ENCODE assay signal across 10 cellular contexts in genomic region chr12:10220398-10221077, GRCh38. TPM values are rescaled to one million over a fixed set of nuclear protein-coding genes. Genes with fewer than 3 reads are reported as not detected.
DNase-seq lines count a peak whose midpoint lies in the region; ATAC-seq, FAIRE-seq and TF ChIP-seq lines count a peak whose summit lies in the region.
"Had no signal": no experiment of that assay in that cellular context is flagged by ENCODE, and none has a peak within 500 bp of the region (broad histone marks: within the 10 kb centered on the region; RNA-seq: fewer than 3 reads in every experiment).

No MANE protein-coding gene starts in this region.

- peak; percentile 95 for ATAC-seq in left ventricle myocardium superior
- peak; percentile 94 for ATAC-seq in sciatic nerve
- no peak for ATAC-seq in activated CD8-positive, alpha-beta T cell treated with anti-CD3 and anti-CD28 coated beads for 36 hours
- no peak for ATAC-seq in HG03571 (IDR thresholded peaks at IDR 0.05; ENCODE audit: unreplicated experiment)
- no peak for ATAC-seq in GM21447 (IDR thresholded peaks at IDR 0.05; ENCODE audit: unreplicated experiment)

- TF ChIP-seq CTCF in D721Med (IDR thresholded peaks at IDR 0.05; ENCODE audit: insufficient read depth, missing control alignments): no peak
- no peak for TF ChIP-seq CTCF in mammary epithelial cell (conservative IDR thresholded peaks at IDR 0.05 in 1 of 2, IDR thresholded peaks at IDR 0.05 in 1 of 2; ENCODE audit: extremely low read depth in 1 of 2, insufficient read depth in 1 of 2, low read depth in 1 of 2, low read length in 2 of 2)
- TF ChIP-seq CTCF in activated CD8-positive, alpha-beta T cell treated with anti-CD3 and anti-CD28 coated beads for 36 hours (IDR thresholded peaks at IDR 0.05): no peak

- H3K36me3 ChIP-seq in mammary epithelial cell (ENCODE audit: insufficient read depth, low read length): no peaks in the 10 kb centered on the region

- H4K20me1 ChIP-seq in mammary epithelial cell (ENCODE audit: insufficient read depth, low read length): no peaks in the 10 kb centered on the region

- no peaks in the 10 kb centered on the region for H3K9me3 ChIP-seq in mammary epithelial cell (replicated peaks; ENCODE audit: insufficient read depth, low read length)

- BruUV-seq in mammary epithelial cell (replicated peaks; lab: Mats Ljungman, UMichigan): no TSS peak

- POLR2A ChIA-PET in activated CD8-positive, alpha-beta T cell treated with anti-CD3 and anti-CD28 coated beads for 36 hours (lab: Charles Lee): no interaction called here

- in situ Hi-C loops in mammary epithelial cell (cut with MboI; ENCODE audit: low sequenced_read_pairs in 2 of 2): no loop called here

- H2AFZ ChIP-seq in mammary epithelial cell (ENCODE audit: low read depth, low read length): no peak overlapping the region

- H3K36me3 Mint-ChIP-seq in activated CD8-positive, alpha-beta T cell treated with anti-CD3 and anti-CD28 coated beads for 36 hours (ENCODE audit: low read depth): peaks cover 24% of the 10 kb centered on the region
- H3K36me3 Mint-ChIP-seq: memory B cell had no signal

- H3K4me1 Mint-ChIP-seq in activated CD8-positive, alpha-beta T cell treated with anti-CD3 and anti-CD28 coated beads for 36 hours (ENCODE audit: low read depth): peaks cover 5% of the 10 kb centered on the region
- H3K4me1 Mint-ChIP-seq: memory B cell had no signal

- H3K9me3 Mint-ChIP-seq in activated CD8-positive, alpha-beta T cell treated with anti-CD3 and anti-CD28 coated beads for 36 hours: peaks cover 1% of the 10 kb centered on the region
- H3K9me3 Mint-ChIP-seq: memory B cell had no signal

- H3K4me1 ChIP-seq in mammary epithelial cell (ENCODE audit: insufficient read depth, low read length): peaks cover 18% of the 10 kb centered on the region

- no peak overlapping the region for H3K4me3 Mint-ChIP-seq in activated CD8-positive, alpha-beta T cell treated with anti-CD3 and anti-CD28 coated beads for 36 hours
- H3K4me3 Mint-ChIP-seq: memory B cell had no signal

- H3K4me3 ChIP-seq in mammary epithelial cell (replicated peaks in 1 of 3; ENCODE audit: insufficient read depth in 1 of 3, low read depth in 2 of 3, low read length in 3 of 3): no peak overlapping the region

- CTCF ChIA-PET in mammary epithelial cell (lab: Charles Lee; ENCODE audit: low non-redundant PET): no interaction called here
- CTCF ChIA-PET in activated CD8-positive, alpha-beta T cell treated with anti-CD3 and anti-CD28 coated beads for 36 hours (lab: Charles Lee): interaction anchor here (1.5 kb wide), 1 partner anchor 16 kb away, joined by 5 read pairs; no protein-coding TSS in a partner anchor

- peak overlapping the region; percentile 24 for H3K27ac ChIP-seq in mammary epithelial cell (ENCODE audit: insufficient read depth, low read depth, low read length)

- H3K27me3 ChIP-seq in mammary epithelial cell (ENCODE audit: insufficient read depth, low read length): no peaks in the 10 kb centered on the region

- no peak overlapping the region for H3K4me2 ChIP-seq in mammary epithelial cell (ENCODE audit: insufficient read depth, low read depth, low read length)

- H3K9ac ChIP-seq in mammary epithelial cell (ENCODE audit: insufficient read depth, low read length): no peak overlapping the region

- no peak overlapping the region for H3K27ac Mint-ChIP-seq in activated CD8-positive, alpha-beta T cell treated with anti-CD3 and anti-CD28 coated beads for 36 hours
- H3K27ac Mint-ChIP-seq: memory B cell had no signal

- WGBS in mammary epithelial cell (ENCODE audit: low coverage, missing lambda C conversion rate): 26% methylated on average over 8 of the region's 8 CpGs

- no peaks in the 10 kb centered on the region for H3K27me3 Mint-ChIP-seq in activated CD8-positive, alpha-beta T cell treated with anti-CD3 and anti-CD28 coated beads for 36 hours

- no peaks in the 10 kb centered on the region for H3K79me2 ChIP-seq in mammary epithelial cell (ENCODE audit: insufficient read depth, low read length)

- FAIRE-seq in D721Med (lab: Jason Lieb, UNC): peak; percentile 96

- DNase-seq in D721Med (ENCODE audit: insufficient read length, low spot score) (peak; percentile 48), mammary epithelial cell (peak; percentile 55), left ventricle myocardium superior (peak; percentile 75), sciatic nerve (ENCODE audit: low spot score) (peak; percentile 76)
- no peak for DNase-seq in activated CD8-positive, alpha-beta T cell treated with anti-CD3 and anti-CD28 coated beads for 36 hours
- DNase-seq in activated CD4-positive, alpha-beta T cell treated with anti-CD3 and anti-CD28 coated beads, Interleukin-2, amount 50 U/mL, for 48 hours: no peak
- DNase-seq: amniotic stem cell had no signal

- dilution Hi-C loops in mammary epithelial cell (cut with HindIII; ENCODE audit: low sequenced_read_pairs): no loop called here

- intact Hi-C loops in mammary epithelial cell (cut with micrococcal nuclease) (no loop called here), left ventricle myocardium superior (cut with micrococcal nuclease) (no loop called here), sciatic nerve (cut with DNase I) (no loop called here)
- intact Hi-C loops in activated CD8-positive, alpha-beta T cell treated with anti-CD3 and anti-CD28 coated beads for 36 hours (cut with micrococcal nuclease): no loop called here

RNA-seq across cellular contexts. Expression of gene GABARAPL1, which starts 7.9 kb away (rescaled TPM):
- 10 to 100 TPM; 18.6 to 55.0 TPM for total RNA-seq in mammary epithelial cell
- 10.1 TPM for polyA plus RNA-seq in mammary epithelial cell
- 0.88 TPM for polyA minus RNA-seq in mammary epithelial cell
- 217 TPM for total RNA-seq in left ventricle myocardium superior
- 167 TPM for total RNA-seq in sciatic nerve
- 1 to 10 TPM; 6.9 to 7.5 TPM for total RNA-seq in activated CD8-positive, alpha-beta T cell treated with anti-CD3 and anti-CD28 coated beads for 36 hours

RNA-seq across cellular contexts. Expression of gene TMEM52B, which starts 41.7 kb away (rescaled TPM):
- total RNA-seq in mammary epithelial cell (not detected), left ventricle myocardium superior (not detected), sciatic nerve (0.45 TPM)
- polyA plus RNA-seq in mammary epithelial cell: not detected
- polyA minus RNA-seq in mammary epithelial cell: not detected
- total RNA-seq in activated CD8-positive, alpha-beta T cell treated with anti-CD3 and anti-CD28 coated beads for 36 hours: not detected

RNA-seq across cellular contexts. Expression of gene OLR1, which starts 48.6 kb away (rescaled TPM):
- total RNA-seq in mammary epithelial cell: under 1 TPM in 1 of 2 donors, not detected in 1; 0.17 TPM
- polyA plus RNA-seq in mammary epithelial cell: 0.10 TPM
- polyA minus RNA-seq in mammary epithelial cell: not detected
- total RNA-seq in left ventricle myocardium superior: 0.64 TPM
- total RNA-seq in sciatic nerve: 33.1 TPM
- total RNA-seq in activated CD8-positive, alpha-beta T cell treated with anti-CD3 and anti-CD28 coated beads for 36 hours: not detected

Comparison
In these comparisons a context has a peak if more than half of its experiments do, and no peak if none do; other contexts are left out.
1. DNase-seq: peak in D721Med (single experiment), mammary epithelial cell (single experiment), left ventricle myocardium superior (single experiment) and sciatic nerve (single experiment); none in activated CD8-positive, alpha-beta T cell treated with anti-CD3 and anti-CD28 coated beads for 36 hours (single experiment) and activated CD4-positive, alpha-beta T cell treated with anti-CD3 and anti-CD28 coated beads, Interleukin-2, amount 50 U/mL, for 48 hours (0 of 2).
2. ATAC-seq: peak in left ventricle myocardium superior (single experiment) and sciatic nerve (single experiment); none in activated CD8-positive, alpha-beta T cell treated with anti-CD3 and anti-CD28 coated beads for 36 hours (single experiment), HG03571 (single experiment) and GM21447 (single experiment).
3. RNA of gene OLR1, which starts 48.6 kb away (total RNA-seq): 33.1 TPM in sciatic nerve (single experiment); 0.64 TPM in left ventricle myocardium superior (single experiment), 0.17 TPM in mammary epithelial cell and not detected in activated CD8-positive, alpha-beta T cell treated with anti-CD3 and anti-CD28 coated beads for 36 hours; every median in the first group is over 10 times any median in the second.